18 cellular contexts compared by ENCODE assay signal in genomic region chr6:46730918-46731461, GRCh38. TPM values are rescaled to one million over a fixed set of nuclear protein-coding genes. Genes with fewer than 3 reads are reported as not detected.
"Had no signal": no experiment of that assay in that cellular context is flagged by ENCODE, and none has a peak within 500 bp of the region (broad histone marks: within the 10 kb centered on the region; RNA-seq: fewer than 3 reads in every experiment).

No MANE protein-coding gene starts in this region.

- H3K9me3 ChIP-seq: gastroesophageal sphincter, heart right ventricle, prostate gland had no signal

- H3K36me3 Mint-ChIP-seq: memory B cell had no signal

- H3K4me3 Mint-ChIP-seq: memory B cell, nephron had no signal

- DNase-seq: activated naive CD4-positive, alpha-beta T cell treated with Interleukin-2 at 50 U/mL for 16 hours; activated T-cell treated with anti-CD3 and anti-CD28 coated beads for 4 hours; anterior cingulate cortex; cerebellar nuclear complex; heart right ventricle; left colon; occipital lobe; right cardiac atrium; small intestine; stimulated activated CD4-positive, alpha-beta T cell treated with anti-CD3 and anti-CD28 coated beads, Interleukin-4, amount 100 ng/mL, for 24 hours; stimulated activated naive CD4-positive, alpha-beta T cell treated with Interleukin-2 at 50 U/mL for 16 hours had no signal

- H3K4me1 Mint-ChIP-seq: nephron had no signal

- H3K27ac Mint-ChIP-seq: memory B cell, nephron had no signal

- H3K27ac ChIP-seq: epithelial cell of prostate, gastroesophageal sphincter, prostate gland had no signal

- H3K9me3 Mint-ChIP-seq: memory B cell, nephron had no signal

- ATAC-seq: activated CD4-positive, CD25-positive, alpha-beta regulatory T cell treated with anti-CD3 and anti-CD28 coated beads, Interleukin-2, amount 50 U/mL, for 24 hours; gastroesophageal sphincter; left colon; right cardiac atrium had no signal

- H3K4me3 ChIP-seq: gastroesophageal sphincter, heart right ventricle, prostate gland had no signal

- H3K36me3 ChIP-seq: gastroesophageal sphincter, heart right ventricle, prostate gland had no signal

RNA-seq across cellular contexts. Expression of gene PLA2G7, which starts 4.2 kb away (rescaled TPM):
- total RNA-seq: gastroesophageal sphincter; T-helper 2 cell treated with Interferon-gamma antibody and Interleukin-4, amounts not matched to agents 100 ng/mL and 5 ng/mL, for 36 hours had no signal

RNA-seq across cellular contexts. Expression of gene ANKRD66, which starts 15.7 kb away (rescaled TPM):
- total RNA-seq: heart right ventricle; left colon; prostate gland; right cardiac atrium; T-helper 2 cell treated with Interferon-gamma antibody and Interleukin-4, amounts not matched to agents 100 ng/mL and 5 ng/mL, for 36 hours had no signal

RNA-seq across cellular contexts. Expression of gene TDRD6, which starts 43.3 kb away (rescaled TPM):
- total RNA-seq: T-helper 2 cell treated with Interferon-gamma antibody and Interleukin-4, amounts not matched to agents 100 ng/mL and 5 ng/mL, for 36 hours had no signal
